ENCODE assay signal across 18 cellular contexts in genomic region chr1:54267815-54268551, GRCh38.
"Had no signal": no experiment of that assay in that cellular context is flagged by ENCODE, and none has a peak within 500 bp of the region (broad histone marks: within the 10 kb centered on the region; RNA-seq: fewer than 3 reads in every experiment).

No MANE protein-coding gene starts in this region.

- DNase-seq: activated CD4-positive, alpha-beta T cell treated with anti-CD3 and anti-CD28 coated beads, Interleukin-2, amount 10 ng/mL, durations not matched to agents 7 days and 5 days; activated CD4-positive, CD25-positive, alpha-beta regulatory T cell; activated CD8-positive, alpha-beta T cell treated with anti-CD3 and anti-CD28 coated beads, Interleukin-2, amount 10 ng/mL, durations not matched to agents 7 days and 5 days; activated naive CD4-positive, alpha-beta T cell treated with Interleukin-2 at 50 U/mL for 16 hours; activated naive CD8-positive, alpha-beta T cell treated with anti-CD3 and anti-CD28 coated beads, Interleukin-2, amount 50 U/mL, for 24 hours; activated T-cell treated with anti-CD3 and anti-CD28 coated beads, Interleukin-2, amount 50 U/mL, for 24 hours; heart left ventricle; left ventricle myocardium superior; pancreas; right lobe of liver; small intestine; stimulated activated CD4-positive, alpha-beta T cell treated with anti-CD3 and anti-CD28 coated beads, Interleukin-15, amount 100 ng/mL, for 24 hours; stimulated activated CD4-positive, alpha-beta T cell treated with anti-CD3 and anti-CD28 coated beads, Interleukin-2, amount 100 ng/mL, for 48 hours; testis; upper lobe of right lung had no signal

- H3K4me1 ChIP-seq: pancreas had no signal

- H3K9me3 ChIP-seq: heart left ventricle, pancreas, right lobe of liver, testis, upper lobe of right lung had no signal

- H3K36me3 ChIP-seq: pancreas, right lobe of liver, upper lobe of right lung had no signal

- H3K27me3 ChIP-seq: heart left ventricle, pancreas, right lobe of liver, testis, upper lobe of right lung had no signal

- H3K4me3 ChIP-seq: coronary artery, heart left ventricle, pancreas, right lobe of liver, testis, upper lobe of right lung had no signal

- FAIRE-seq: endometrium, frontal cortex, pancreas, small intestine had no signal

- H3K27ac ChIP-seq: pancreas, right lobe of liver, testis, upper lobe of right lung had no signal

- ATAC-seq: activated CD8-positive, alpha-beta T cell treated with anti-CD3 and anti-CD28 coated beads, Interleukin-2, amount 10 ng/mL, durations not matched to agents 7 days and 5 days; activated naive CD8-positive, alpha-beta T cell treated with anti-CD3 and anti-CD28 coated beads, Interleukin-2, amount 50 U/mL, for 24 hours; heart left ventricle; left ventricle myocardium superior; pancreas; right lobe of liver had no signal
